ENCODE assay signal across 18 cellular contexts in the genomic region with DNA sequence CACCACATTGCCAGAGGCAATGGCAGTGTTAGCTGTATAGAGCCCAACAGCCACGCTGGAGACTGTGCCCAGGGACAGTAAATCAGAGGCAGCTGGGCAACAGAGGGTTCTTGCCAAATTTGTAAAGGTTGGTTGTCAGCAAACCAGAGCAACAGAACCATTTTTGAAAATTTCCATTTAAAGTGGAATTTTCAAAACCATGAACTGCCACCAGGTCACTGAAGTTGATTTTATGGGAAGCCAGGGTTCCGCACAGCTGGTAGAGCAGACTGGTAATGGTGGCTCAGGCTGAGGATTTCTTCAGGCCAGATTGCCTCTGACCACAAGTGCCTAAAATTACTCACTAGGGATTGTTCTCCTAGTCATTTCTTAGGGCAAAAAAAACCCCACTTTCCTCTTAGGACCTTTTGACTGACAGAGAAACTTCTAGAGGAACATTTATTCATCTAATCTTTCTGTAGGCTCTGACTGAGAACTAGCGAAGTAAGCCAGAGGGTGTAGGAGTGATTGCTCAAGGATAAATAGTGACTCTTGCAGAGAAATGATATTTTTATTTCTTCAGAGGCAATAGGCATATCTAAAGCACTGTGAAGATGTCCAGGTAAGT.
DNase-seq lines count a peak whose midpoint lies in the region; ATAC-seq and TF ChIP-seq lines count a peak whose summit lies in the region.
"Had no signal": no experiment of that assay in that cellular context is flagged by ENCODE, and none has a peak within 500 bp of the region (broad histone marks: within the 10 kb centered on the region; RNA-seq: fewer than 3 reads in every experiment).

No MANE protein-coding gene starts in this region.

- ATAC-seq in GM21447 (IDR thresholded peaks at IDR 0.05; ENCODE audit: unreplicated experiment) = peak; percentile 67
- ATAC-seq in HG02981 (IDR thresholded peaks at IDR 0.05; ENCODE audit: unreplicated experiment) = peak; percentile 66
- ATAC-seq: activated naive CD8-positive, alpha-beta T cell treated with anti-CD3 and anti-CD28 coated beads, Interleukin-2, amount 50 U/mL, for 24 hours; K562 had no signal

- no peak for TF ChIP-seq EP300 in suprapubic skin (IDR thresholded peaks at IDR 0.05)

- H3K36me3 ChIP-seq in suprapubic skin = no peaks in the 10 kb centered on the region

- peak overlapping the region; percentile 42 for H3K27ac ChIP-seq in caudate nucleus (ENCODE audit: low read depth, low read length)
- H3K27ac ChIP-seq in suprapubic skin = no peak overlapping the region

- H3K4me3 ChIP-seq in AG10803 (ENCODE audit: low read length) = no peak overlapping the region
- no peak overlapping the region for H3K4me3 ChIP-seq in suprapubic skin
- H3K4me3 ChIP-seq: K562 had no signal

- TF ChIP-seq POLR2A in suprapubic skin (IDR thresholded peaks at IDR 0.05) = no peak

- 82% methylated on average over 3 of the region's 3 CpGs for WGBS in suprapubic skin

- no peaks in the 10 kb centered on the region for H3K27me3 ChIP-seq in suprapubic skin

- TF ChIP-seq CTCF in AG10803 (conservative IDR thresholded peaks at IDR 0.05; ENCODE audit: low read length) (no peak), suprapubic skin (IDR thresholded peaks at IDR 0.05) (no peak)

- H3K4me1 ChIP-seq in suprapubic skin = no peaks in the 10 kb centered on the region

- DNase-seq in AG10803 (ENCODE audit: low read depth) (peak; percentile 28), caudate nucleus (lab: John Stamatoyannopoulos, UW) (peak in 2 of 61 donors; percentile 3 to 21), suprapubic skin (ENCODE audit: low spot score in 2 of 2) (no peak), OCI-M1 (lab: John Stamatoyannopoulos, UW) (no peak), NCI-H1048 (lab: John Stamatoyannopoulos, UW) (no peak)
- no peak for DNase-seq in effector CD8-positive, alpha-beta T cell (lab: John Stamatoyannopoulos, UW)
- DNase-seq: activated CD4-positive, CD25-positive, alpha-beta regulatory T cell; activated CD8-positive, alpha-beta memory T cell treated with anti-CD3 and anti-CD28 coated beads, Interleukin-2, amount 50 U/mL, for 48 hours; activated naive CD8-positive, alpha-beta T cell treated with anti-CD3 and anti-CD28 coated beads, Interleukin-2, amount 50 U/mL, for 24 hours; glutamatergic neuron; mammary epithelial cell; NCI-H1105 treated with DMSO at 0.1 percent for 48 hours; NCI-H510A; stimulated activated CD4-positive, alpha-beta T cell treated with anti-CD3 and anti-CD28 coated beads, Interleukin-4, amount 100 ng/mL, for 4 hours; stimulated activated naive CD4-positive, alpha-beta T cell had no signal

- no peaks in the 10 kb centered on the region for H3K9me3 ChIP-seq in suprapubic skin
